In the genomic region with DNA sequence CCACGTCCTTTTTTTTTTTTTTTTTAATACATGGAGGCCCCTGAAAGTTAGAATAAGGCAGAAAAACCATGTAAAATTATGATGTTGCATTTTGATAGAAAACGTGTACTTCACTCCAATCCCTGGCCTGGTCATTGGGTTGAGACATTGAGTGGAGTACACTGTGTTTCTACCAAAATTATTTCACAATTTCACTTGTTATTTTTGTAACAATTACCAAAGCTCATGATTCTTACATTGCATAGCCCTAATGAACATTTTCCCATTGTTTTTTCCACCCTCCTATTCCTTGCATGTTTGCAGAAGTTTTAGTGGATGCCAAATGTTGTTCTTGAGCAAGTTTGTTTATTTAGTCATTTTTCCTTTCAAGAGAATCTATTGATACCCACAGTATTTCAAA, we compare ENCODE assay signal across 20 cellular contexts. TPM values are rescaled to one million over a fixed set of nuclear protein-coding genes. Genes with fewer than 3 reads are reported as not detected.
DNase-seq lines count a peak whose midpoint lies in the region; ATAC-seq, FAIRE-seq and TF ChIP-seq lines count a peak whose summit lies in the region.
"Had no signal": no experiment of that assay in that cellular context is flagged by ENCODE, and none has a peak within 500 bp of the region (broad histone marks: within the 10 kb centered on the region; RNA-seq: fewer than 3 reads in every experiment).

No MANE protein-coding gene starts in this region.

- TF ChIP-seq EP300 in esophagus muscularis mucosa (IDR thresholded peaks at IDR 0.05) (no peak), tibial nerve (IDR thresholded peaks at IDR 0.05) (peak; percentile 78 to 91)

- H3K27me3 ChIP-seq in esophagus muscularis mucosa (no peaks in the 10 kb centered on the region), left ventricle myocardium inferior (ENCODE audit: low read depth) (no peaks in the 10 kb centered on the region), tibial nerve (no peaks in the 10 kb centered on the region), left lung (no peaks in the 10 kb centered on the region)

- no peak for TF ChIP-seq CTCF in esophagus muscularis mucosa (IDR thresholded peaks at IDR 0.05)
- no peak for TF ChIP-seq CTCF in left ventricle myocardium inferior (IDR thresholded peaks at IDR 0.05; ENCODE audit: borderline replicate concordance)
- no peak for TF ChIP-seq CTCF in tibial nerve (IDR thresholded peaks at IDR 0.05)
- no peak for TF ChIP-seq CTCF in left lung (IDR thresholded peaks at IDR 0.05)

- H3K4me3 ChIP-seq in esophagus muscularis mucosa = no peak overlapping the region
- H3K4me3 ChIP-seq in left ventricle myocardium inferior = no peak overlapping the region
- no peak overlapping the region for H3K4me3 ChIP-seq in tibial nerve
- H3K4me3 ChIP-seq in left lung = no peak overlapping the region

- 44% methylated on average over 2 of the region's 2 CpGs for WGBS in esophagus muscularis mucosa
- 51 to 55% methylated on average over 2 of the region's 2 CpGs for WGBS in tibial nerve, 2 donors

- H3K36me3 ChIP-seq in esophagus muscularis mucosa (peaks cover 0 to 7% (median 0%) of the 10 kb centered on the region in 4 donors), left ventricle myocardium inferior (no peaks in the 10 kb centered on the region), tibial nerve (no peaks in the 10 kb centered on the region), left lung (no peaks in the 10 kb centered on the region)

- TF ChIP-seq POLR2A in esophagus muscularis mucosa (IDR thresholded peaks at IDR 0.05; ENCODE audit: low read depth) = no peak
- no peak for TF ChIP-seq POLR2A in tibial nerve (IDR thresholded peaks at IDR 0.05)
- no peak for TF ChIP-seq POLR2A in GM12892 (IDR thresholded peaks at IDR 0.05; ENCODE audit: low read depth, low read length)

- H3K27ac ChIP-seq in esophagus muscularis mucosa (replicated peaks in 1 of 4) (peak overlapping the region; percentile 88 to 96 (median 92)), left ventricle myocardium inferior (replicated peaks) (peak overlapping the region; percentile 48), tibial nerve (peak overlapping the region in 3 of 4 donors; percentile 17 to 86 (median 75)), left lung (no peak overlapping the region)

- H3K4me1 ChIP-seq in esophagus muscularis mucosa = peaks cover 44 to 100% (median 94%) of the 10 kb centered on the region in 4 donors
- H3K4me1 ChIP-seq in left ventricle myocardium inferior = peaks cover 43% of the 10 kb centered on the region
- peaks cover 3 to 68% (median 19%) of the 10 kb centered on the region in 4 donors for H3K4me1 ChIP-seq in tibial nerve
- H3K4me1 ChIP-seq in left lung = no peaks in the 10 kb centered on the region

- ATAC-seq in sciatic nerve = peak; percentile 86
- ATAC-seq in left lung = no peak
- ATAC-seq in GM21423 (IDR thresholded peaks at IDR 0.05; ENCODE audit: unreplicated experiment) = no peak
- ATAC-seq: Panc1 had no signal

- H3K9me3 ChIP-seq in esophagus muscularis mucosa (no peaks in the 10 kb centered on the region), left ventricle myocardium inferior (replicated peaks) (no peaks in the 10 kb centered on the region), tibial nerve (no peaks in the 10 kb centered on the region), left lung (no peaks in the 10 kb centered on the region)

- DNase-seq in esophagus muscularis mucosa (ENCODE audit: extremely low spot score) = no peak
- DNase-seq in left ventricle myocardium inferior = no peak
- no peak for DNase-seq in sciatic nerve (ENCODE audit: low spot score)
- DNase-seq in tibial nerve (ENCODE audit: low spot score in 2 of 2) = no peak
- no peak for DNase-seq in left lung
- DNase-seq in stimulated activated naive CD4-positive, alpha-beta T cell (lab: John Stamatoyannopoulos, UW) = no peak
- no peak for DNase-seq in GM12892 (ENCODE audit: insufficient read length)
- DNase-seq: AML-193, COR-L47, GF-D8, KBM-7, NCI-H1048, NCI-H1694, NCI-H2107, NCI-H2227 treated with DMSO at 0.1 percent for 48 hours, SHP77 had no signal

- FAIRE-seq in GM12892 (lab: Jason Lieb, UNC) = no peak
- FAIRE-seq: GM12891, H1 had no signal

- intact Hi-C loops in esophagus muscularis mucosa (cut with DNase I) = no loop called here
- intact Hi-C loops in left ventricle myocardium inferior (cut with micrococcal nuclease) = no loop called here
- intact Hi-C loops in sciatic nerve (cut with DNase I) = no loop called here
- intact Hi-C loops in left lung (cut with DNase I) = no loop called here

RNA-seq across cellular contexts. Expression of a gene that starts 21.9 kb away (rescaled TPM):
- total RNA-seq in esophagus muscularis mucosa (100 to 1,000 TPM; 115 to 147 (median 126) TPM), left ventricle myocardium inferior (9.0 TPM), sciatic nerve (18.5 TPM), tibial nerve (10 to 100 TPM; 24.9 to 75.9 (median 60.8) TPM), left lung (10 to 100 TPM; 19.4 to 23.6 TPM)
- polyA plus RNA-seq in GM12892 (2012; ENCODE audit: missing spikeins) = not detected

Comparison
In these comparisons a context has a peak if more than half of its experiments do, and no peak if none do; other contexts are left out.
1. H3K27ac ChIP-seq: peak in esophagus muscularis mucosa (4 of 4), left ventricle myocardium inferior (single experiment) and tibial nerve (3 of 4); none in left lung (0 of 2).